Comparison of ENCODE assay signal across 1 cellular context in genomic region chr9:123434619-123435240, GRCh38.
TF ChIP-seq lines count a peak whose summit lies in the region.

No MANE protein-coding gene starts in this region.

TF ChIP-seq in SK-N-SH, 30 proteins besides CTCF, POLR2A, EP300 and RAD21 (continued from another document):
- TF ChIP-seq PBX3 (IDR thresholded peaks at IDR 0.05) (no peak), GATA2 (CRISPR knock-in tag; IDR thresholded peaks at IDR 0.05) (no peak), GABPA (IDR thresholded peaks at IDR 0.05; ENCODE audit: low read depth) (no peak), USF1 (IDR thresholded peaks at IDR 0.05; ENCODE audit: borderline replicate concordance, low read depth) (no peak), RCOR1 (IDR thresholded peaks at IDR 0.05; ENCODE audit: low read length) (no peak)
